ENCODE assay signal across 16 cellular contexts in genomic region chr19:38888876-38889275, GRCh38. TPM values are rescaled to one million over a fixed set of nuclear protein-coding genes. Genes with fewer than 3 reads are reported as not detected.
A peak's percentile ranks its signal among the peaks of the same experiment; 100 is the strongest.
DNase-seq lines count a peak whose midpoint lies in the region.
"Had no signal": no experiment of that assay in that cellular context is flagged by ENCODE, and none has a peak within 500 bp of the region (broad histone marks: within the 10 kb centered on the region; RNA-seq: fewer than 3 reads in every experiment).

No MANE protein-coding gene starts in this region.

- peak overlapping the region; percentile 9 for H3K27ac ChIP-seq in temporal lobe (ENCODE audit: low read depth, low read length)
- H3K27ac ChIP-seq: BLaER1 treated with 17β-estradiol and CSF1 and Interleukin-3, amounts not matched to agents 10 nM and 100 nM; GM23248 had no signal

- in situ Hi-C loops in G401 (cut with HindIII; ENCODE audit: low sequenced_read_pairs): no loop called here

- peak; percentile 84 for DNase-seq in G401 (ENCODE audit: low spot score)
- peak; percentile 78 for DNase-seq in cerebellar cortex (ENCODE audit: low spot score)
- DNase-seq in islet precursor cell: peak; percentile 45
- DNase-seq in activated CD8-positive, alpha-beta memory T cell treated with anti-CD3 and anti-CD28 coated beads, Interleukin-2, amount 50 U/mL, for 48 hours: no peak
- no peak for DNase-seq in NCI-H2029 treated with DMSO at 0.1 percent for 48 hours (lab: John Stamatoyannopoulos, UW)
- DNase-seq in effector CD4-positive, alpha-beta T cell: no peak
- DNase-seq: 8988T; AML-193; CD4-positive, CD25-positive, alpha-beta regulatory T cell; DMS 273 treated with DMSO at 0.1 percent for 48 hours; GM23248; IMR-90 had no signal

RNA-seq across cellular contexts. Expression of gene SIRT2, which starts 10.5 kb away (rescaled TPM):
- total RNA-seq in G401 (2014; rRNA removed; shearing (Covaris generic)): 114 and 122 TPM in 2 replicates
- 75.0 TPM for total RNA-seq in temporal lobe

RNA-seq across cellular contexts. Expression of gene RINL, which starts 10.8 kb away (rescaled TPM):
- 5.6 and 7.3 TPM in 2 replicates for total RNA-seq in G401 (2014; rRNA removed; shearing (Covaris generic))
- 1.7 TPM for total RNA-seq in temporal lobe

RNA-seq across cellular contexts. Expression of gene NFKBIB, which starts 10.9 kb away (rescaled TPM):
- total RNA-seq in G401 (2014; rRNA removed; shearing (Covaris generic)): 48.1 and 63.2 TPM in 2 replicates
- total RNA-seq in temporal lobe: 3.2 TPM

RNA-seq across cellular contexts. Expression of gene CCER2, which starts 23.1 kb away (rescaled TPM):
- not detected in 2 replicates for total RNA-seq in G401 (2014; rRNA removed; shearing (Covaris generic))
- 1.7 TPM for total RNA-seq in temporal lobe
- total RNA-seq: Daoy, GM23248, HT-29, IMR-90 had no signal

RNA-seq across cellular contexts. Expression of gene HNRNPL, which starts 39.1 kb away (rescaled TPM):
- 600 and 749 TPM in 2 replicates for total RNA-seq in G401 (2014; rRNA removed; shearing (Covaris generic))
- 183 TPM for total RNA-seq in temporal lobe

Comparison
In these comparisons a context has a peak if more than half of its experiments do, and no peak if none do; other contexts are left out.
1. DNase-seq: peak in G401 (single experiment), cerebellar cortex (single experiment) and islet precursor cell (single experiment); none in activated CD8-positive, alpha-beta memory T cell treated with anti-CD3 and anti-CD28 coated beads, Interleukin-2, amount 50 U/mL, for 48 hours (single experiment), NCI-H2029 treated with DMSO at 0.1 percent for 48 hours (single experiment) and effector CD4-positive, alpha-beta T cell (single experiment).
2. RNA of gene NFKBIB, which starts 10.9 kb away (total RNA-seq): 48.1 to 63.2 TPM in G401; 3.2 TPM in temporal lobe (single experiment); every median in the first group is over 10 times any median in the second.